In the genomic region with DNA sequence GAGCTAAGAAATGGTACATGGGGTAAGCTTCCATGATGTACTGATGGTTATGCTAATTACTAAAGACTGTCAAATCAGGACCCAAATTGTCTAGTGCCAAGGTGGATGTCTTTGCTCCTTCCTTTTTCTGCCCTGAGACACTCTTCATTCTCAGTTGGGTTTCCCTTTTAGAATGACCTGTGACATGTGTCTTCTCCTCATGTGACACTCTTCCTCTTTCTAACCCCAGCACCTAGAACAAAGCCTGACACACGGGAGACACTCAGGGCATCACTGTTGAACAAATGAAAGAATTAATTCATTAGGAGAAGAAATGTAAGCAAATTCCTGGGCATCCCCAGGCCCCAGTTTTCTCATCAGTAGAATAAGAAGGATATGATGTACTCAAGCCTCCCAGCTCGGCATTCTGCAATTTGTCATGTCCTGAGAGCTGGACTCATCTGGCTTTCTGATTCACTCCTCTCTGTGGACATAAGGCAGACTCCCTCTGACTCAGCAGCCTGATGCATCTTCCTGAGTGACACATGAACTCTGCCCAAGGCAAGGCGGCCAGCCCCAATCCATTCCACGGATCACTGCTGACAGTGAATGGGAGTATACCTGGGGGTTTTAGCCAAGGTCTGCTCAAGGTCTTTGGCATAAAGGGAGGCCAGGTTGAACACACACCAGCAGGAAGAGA, we compare ENCODE assay signal across 12 cellular contexts.
A peak's percentile ranks its signal among the peaks of the same experiment; 100 is the strongest.
DNase-seq lines count a peak whose midpoint lies in the region; ATAC-seq and TF ChIP-seq lines count a peak whose summit lies in the region.
"Had no signal": no experiment of that assay in that cellular context is flagged by ENCODE, and none has a peak within 500 bp of the region (broad histone marks: within the 10 kb centered on the region; RNA-seq: fewer than 3 reads in every experiment).

No MANE protein-coding gene starts in this region.

- peak overlapping the region; percentile 62 to 76 for H3K27ac ChIP-seq in uterus
- H3K27ac ChIP-seq: neural progenitor cell had no signal

- H3K9me3 ChIP-seq in uterus: no peaks in the 10 kb centered on the region

- intact Hi-C loops in left cardiac atrium (cut with DNase I) (loop anchor here (5.0 to 10.0 kb wide), 2 partner anchors 228 to 551 kb away; no protein-coding TSS in a partner anchor), Right ventricle myocardium inferior (cut with DNase I) (no loop called here), lower leg skin (cut with DNase I; ENCODE audit: low total_unique reads) (no loop called here), uterus (cut with DNase I; ENCODE audit: low total_unique reads) (no loop called here)

- peaks cover 0 to 8% of the 10 kb centered on the region in 2 donors for H3K4me1 ChIP-seq in uterus
- H3K4me1 ChIP-seq: neural progenitor cell had no signal

- TF ChIP-seq CTCF in astrocyte of the cerebellum (IDR thresholded peaks at IDR 0.05; ENCODE audit: low read depth, low read length, missing control alignments): no peak
- no peak for TF ChIP-seq CTCF in lower leg skin (IDR thresholded peaks at IDR 0.05)
- no peak for TF ChIP-seq CTCF in uterus (IDR thresholded peaks at IDR 0.05)

- peak; percentile 48 for DNase-seq in left cardiac atrium
- DNase-seq in Right ventricle myocardium inferior (ENCODE audit: missing footprints): no peak
- peak; percentile 74 for DNase-seq in astrocyte of the cerebellum (ENCODE audit: low read depth)
- peak; percentile 54 to 84 for DNase-seq in lower leg skin (ENCODE audit: low spot score in 2 of 2)
- peak; percentile 82 to 91 for DNase-seq in uterus
- DNase-seq in RPMI8226: no peak
- DNase-seq: activated gamma-delta T cell treated with Interleukin-2 at 50 U/mL for 16 hours; CD4-positive, CD25-positive, alpha-beta regulatory T cell; NCI-H510A treated with DMSO at 0.1 percent for 48 hours had no signal

- ATAC-seq in left cardiac atrium: peak; percentile 59 to 97
- no peak for ATAC-seq in Right ventricle myocardium inferior
- no peak for ATAC-seq in GM21786 (IDR thresholded peaks at IDR 0.05; ENCODE audit: unreplicated experiment)
- no peak for ATAC-seq in HG03045 (IDR thresholded peaks at IDR 0.05; ENCODE audit: unreplicated experiment)

- H3K36me3 ChIP-seq in uterus: no peaks in the 10 kb centered on the region
- H3K36me3 ChIP-seq: neural progenitor cell had no signal

- in situ Hi-C loops in astrocyte of the cerebellum (cut with HindIII; ENCODE audit: low sequenced_read_pairs): loop anchor here (25.0 kb wide), 1 partner anchor 473 kb away; the partner anchor contains the start of gene KCNMA1

- 35 to 41% methylated on average over 4 of the region's 4 CpGs for WGBS in lower leg skin, 2 donors

- H3K4me3 ChIP-seq in astrocyte of the cerebellum (ENCODE audit: low read depth, low read length) (no peak overlapping the region), lower leg skin (ENCODE audit: low read depth, poor library complexity, severe bottlenecking) (no peak overlapping the region), uterus (no peak overlapping the region)
- H3K4me3 ChIP-seq: neural progenitor cell had no signal

- TF ChIP-seq POLR2A in lower leg skin (IDR thresholded peaks at IDR 0.05) (no peak), uterus (IDR thresholded peaks at IDR 0.05) (no peak)

- no peaks in the 10 kb centered on the region for H3K27me3 ChIP-seq in uterus
- H3K27me3 ChIP-seq: neural progenitor cell had no signal

Comparison
In these comparisons a context has a peak if more than half of its experiments do, and no peak if none do; other contexts are left out.
1. ATAC-seq: peak in left cardiac atrium (2 of 2); none in Right ventricle myocardium inferior (single experiment), GM21786 (single experiment) and HG03045 (single experiment).
2. DNase-seq: peak in left cardiac atrium (single experiment), astrocyte of the cerebellum (single experiment), lower leg skin (2 of 2) and uterus (2 of 2); none in Right ventricle myocardium inferior (single experiment) and RPMI8226 (single experiment).
3. intact Hi-C loops: an anchor here in left cardiac atrium (5.0 to 10.0 kb wide); none called in Right ventricle myocardium inferior, lower leg skin and uterus.